ENCODE assay signal across 15 cellular contexts in genomic region chr11:31797227-31798056, GRCh38. TPM values are rescaled to one million over a fixed set of nuclear protein-coding genes. Genes with fewer than 3 reads are reported as not detected.
DNase-seq lines count a peak whose midpoint lies in the region; ATAC-seq and TF ChIP-seq lines count a peak whose summit lies in the region.
"Had no signal": no experiment of that assay in that cellular context is flagged by ENCODE, and none has a peak within 500 bp of the region (broad histone marks: within the 10 kb centered on the region; RNA-seq: fewer than 3 reads in every experiment).

No MANE protein-coding gene starts in this region.

- H3K4me1 ChIP-seq in iPS-18a (ENCODE audit: control insufficient read depth, low read depth, low read length): peaks cover 19% of the 10 kb centered on the region
- H3K4me1 ChIP-seq: prostate gland had no signal

- peaks cover 24% of the 10 kb centered on the region for H3K4me1 Mint-ChIP-seq in activated T-cell treated with anti-CD3 and anti-CD28 coated beads, Interleukin-2, amount 50 U/mL, for 24 hours (ENCODE audit: low read depth)
- H3K4me1 Mint-ChIP-seq in activated B cell treated with CpG ODN at 0.5 μM for 24 hours: peaks cover 20% of the 10 kb centered on the region
- H3K4me1 Mint-ChIP-seq in stimulated activated memory B cell treated with anti-CD40 and anti-IgM and Interleukin-4, amounts not matched to agents 10 μg/mL and 1 μg/mL and 100 μg/mL, for 72 hours: peaks cover 23% of the 10 kb centered on the region

- POLR2A ChIA-PET in activated B cell treated with CpG ODN at 0.5 μM for 24 hours (lab: Charles Lee): interaction anchor here (0.7 kb wide), 1 partner anchor 410 kb away, joined by 5 read pairs; no protein-coding TSS in a partner anchor

- TF ChIP-seq CTCF in activated B cell treated with CpG ODN at 0.5 μM for 24 hours (IDR thresholded peaks at IDR 0.05): no peak

- CTCF ChIA-PET in activated B cell treated with CpG ODN at 0.5 μM for 24 hours (lab: Charles Lee): no interaction called here

- peaks cover 8% of the 10 kb centered on the region for H3K9me3 Mint-ChIP-seq in activated T-cell treated with anti-CD3 and anti-CD28 coated beads, Interleukin-2, amount 50 U/mL, for 24 hours
- no peaks in the 10 kb centered on the region for H3K9me3 Mint-ChIP-seq in activated B cell treated with CpG ODN at 0.5 μM for 24 hours
- peaks cover 10% of the 10 kb centered on the region for H3K9me3 Mint-ChIP-seq in stimulated activated memory B cell treated with anti-CD40 and anti-IgM and Interleukin-4, amounts not matched to agents 10 μg/mL and 1 μg/mL and 100 μg/mL, for 72 hours

- no peaks in the 10 kb centered on the region for H3K9me3 ChIP-seq in iPS-18a (ENCODE audit: control insufficient read depth, low read depth, low read length)
- H3K9me3 ChIP-seq: prostate gland, upper lobe of right lung had no signal

- DNase-seq in activated T-cell treated with anti-CD3 and anti-CD28 coated beads, Interleukin-2, amount 50 U/mL, for 24 hours: no peak
- DNase-seq in activated T-cell treated with anti-CD3 and anti-CD28 coated beads, Interleukin-2, amount 50 U/mL, for 48 hours: no peak
- no peak for DNase-seq in activated B cell treated with CpG ODN at 0.5 μM for 24 hours
- no peak for DNase-seq in SHP77 treated with DMSO at 0.1 percent for 48 hours (lab: John Stamatoyannopoulos, UW)
- no peak for DNase-seq in activated naive CD4-positive, alpha-beta T cell treated with anti-CD3 and anti-CD28 coated beads, Interleukin-2, amount 50 U/mL, for 16 hours
- DNase-seq: activated CD8-positive, alpha-beta memory T cell treated with anti-CD3 and anti-CD28 coated beads for 24 hours; NCI-H1105 treated with DMSO at 0.1 percent for 48 hours; NCI-H345; T-cell; upper lobe of right lung had no signal

- no peak for ATAC-seq in activated B cell treated with CpG ODN at 0.5 μM for 24 hours (ENCODE audit: low read depth)
- ATAC-seq in stimulated activated memory B cell treated with anti-CD40 and anti-IgM and Interleukin-4, amounts not matched to agents 10 μg/mL and 1 μg/mL and 100 μg/mL, for 72 hours: no peak
- ATAC-seq in HG03196 (IDR thresholded peaks at IDR 0.05; ENCODE audit: unreplicated experiment): no peak
- ATAC-seq: Panc1, upper lobe of right lung had no signal

- no peak overlapping the region for H3K27ac ChIP-seq in iPS-18a (ENCODE audit: low read length)
- H3K27ac ChIP-seq: prostate gland, upper lobe of right lung had no signal

- peak overlapping the region; percentile 6 for H3K4me3 Mint-ChIP-seq in activated T-cell treated with anti-CD3 and anti-CD28 coated beads, Interleukin-2, amount 50 U/mL, for 24 hours
- H3K4me3 Mint-ChIP-seq in activated B cell treated with CpG ODN at 0.5 μM for 24 hours: peak overlapping the region; percentile 24
- H3K4me3 Mint-ChIP-seq in stimulated activated memory B cell treated with anti-CD40 and anti-IgM and Interleukin-4, amounts not matched to agents 10 μg/mL and 1 μg/mL and 100 μg/mL, for 72 hours: peak overlapping the region; percentile 45

- intact Hi-C loops in activated B cell treated with CpG ODN at 0.5 μM for 24 hours (cut with micrococcal nuclease): loop anchor here (2.0 to 5.0 kb wide), 2 partner anchors 15 to 35 kb away; no protein-coding TSS in a partner anchor

- H3K27me3 Mint-ChIP-seq in activated T-cell treated with anti-CD3 and anti-CD28 coated beads, Interleukin-2, amount 50 U/mL, for 24 hours: peaks cover 92% of the 10 kb centered on the region
- H3K27me3 Mint-ChIP-seq in activated B cell treated with CpG ODN at 0.5 μM for 24 hours: peaks cover 62% of the 10 kb centered on the region
- peaks cover 83% of the 10 kb centered on the region for H3K27me3 Mint-ChIP-seq in stimulated activated memory B cell treated with anti-CD40 and anti-IgM and Interleukin-4, amounts not matched to agents 10 μg/mL and 1 μg/mL and 100 μg/mL, for 72 hours

- H3K27ac Mint-ChIP-seq in activated T-cell treated with anti-CD3 and anti-CD28 coated beads, Interleukin-2, amount 50 U/mL, for 24 hours: peak overlapping the region; percentile 15
- no peak overlapping the region for H3K27ac Mint-ChIP-seq in activated B cell treated with CpG ODN at 0.5 μM for 24 hours
- no peak overlapping the region for H3K27ac Mint-ChIP-seq in stimulated activated memory B cell treated with anti-CD40 and anti-IgM and Interleukin-4, amounts not matched to agents 10 μg/mL and 1 μg/mL and 100 μg/mL, for 72 hours

- H3K9ac ChIP-seq in iPS-18a (ENCODE audit: low read length): no peak overlapping the region

- no peaks in the 10 kb centered on the region for H3K36me3 Mint-ChIP-seq in activated T-cell treated with anti-CD3 and anti-CD28 coated beads, Interleukin-2, amount 50 U/mL, for 24 hours (ENCODE audit: low read depth)
- peaks cover 1% of the 10 kb centered on the region for H3K36me3 Mint-ChIP-seq in activated B cell treated with CpG ODN at 0.5 μM for 24 hours (ENCODE audit: low read depth)
- peaks cover 5% of the 10 kb centered on the region for H3K36me3 Mint-ChIP-seq in stimulated activated memory B cell treated with anti-CD40 and anti-IgM and Interleukin-4, amounts not matched to agents 10 μg/mL and 1 μg/mL and 100 μg/mL, for 72 hours

- peaks cover 97% of the 10 kb centered on the region for H3K27me3 ChIP-seq in iPS-18a (ENCODE audit: control insufficient read depth, insufficient read depth, low read length)

- H3K36me3 ChIP-seq in iPS-18a (ENCODE audit: control insufficient read depth, low read depth, low read length): no peaks in the 10 kb centered on the region
- H3K36me3 ChIP-seq: prostate gland, upper lobe of right lung had no signal

- peak overlapping the region; percentile 57 for H3K4me3 ChIP-seq in iPS-18a (ENCODE audit: low read length)
- H3K4me3 ChIP-seq: prostate gland, upper lobe of right lung had no signal

RNA-seq across cellular contexts. Expression of gene PAX6, which starts 13.7 kb away (rescaled TPM):
- not detected in 2 replicates for total RNA-seq in activated B cell treated with CpG ODN at 0.5 μM for 24 hours
- total RNA-seq: T-cell, upper lobe of right lung had no signal
